In the genomic region with DNA sequence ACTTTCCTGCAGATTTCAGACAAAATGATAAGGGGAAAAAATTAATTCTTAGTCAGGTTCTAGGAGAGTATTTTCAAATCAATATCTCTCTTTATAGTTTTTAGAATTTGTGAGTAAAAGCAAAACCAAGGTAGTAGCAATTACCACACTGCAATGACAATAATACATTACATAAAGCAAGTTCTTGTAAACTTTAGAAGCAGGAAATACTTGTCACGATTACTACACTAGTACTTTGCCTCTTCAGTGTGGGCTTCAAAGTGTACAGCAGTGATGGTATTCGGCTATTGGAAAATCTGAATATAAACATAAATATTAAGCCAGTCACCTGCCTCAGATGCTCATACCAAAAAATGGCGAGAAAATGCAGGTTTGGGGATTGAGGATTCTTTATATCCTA, we compare ENCODE assay signal across 22 cellular contexts.
DNase-seq lines count a peak whose midpoint lies in the region; ATAC-seq and TF ChIP-seq lines count a peak whose summit lies in the region.
"Had no signal": no experiment of that assay in that cellular context is flagged by ENCODE, and none has a peak within 500 bp of the region (broad histone marks: within the 10 kb centered on the region; RNA-seq: fewer than 3 reads in every experiment).

No MANE protein-coding gene starts in this region.

- no peak overlapping the region for H3K27ac ChIP-seq in CD4-positive, alpha-beta memory T cell (ENCODE audit: low read depth, low read length)
- H3K27ac ChIP-seq in psoas muscle, result peak overlapping the region; percentile 83
- H3K27ac ChIP-seq in WERI-Rb-1, result no peak overlapping the region
- H3K27ac ChIP-seq: gastroesophageal sphincter, left lung, SK-N-MC, tibial nerve had no signal

- no peaks in the 10 kb centered on the region for H3K36me3 Mint-ChIP-seq in activated naive CD4-positive, alpha-beta T cell treated with anti-CD3 and anti-CD28 coated beads, Interleukin-2, amount 10 ng/mL, durations not matched to agents 7 days and 5 days
- H3K36me3 Mint-ChIP-seq in CD4-positive, alpha-beta memory T cell, result no peaks in the 10 kb centered on the region
- no peaks in the 10 kb centered on the region for H3K36me3 Mint-ChIP-seq in T-helper 2 cell treated with Interferon-gamma antibody and Interleukin-4, amounts not matched to agents 5 μg/mL and 100 μg/mL, for 36 hours (ENCODE audit: low read depth)
- H3K36me3 Mint-ChIP-seq: naive thymus-derived CD8-positive, alpha-beta T cell had no signal

- POLR2A ChIA-PET in CD4-positive, alpha-beta memory T cell (lab: Charles Lee; ENCODE audit: partially characterized antibody), result interaction anchor here (1.1 kb wide), 1 partner anchor 123 kb away, joined by 4 read pairs; a partner anchor contains a TSS

- TF ChIP-seq CTCF in psoas muscle (IDR thresholded peaks at IDR 0.05), result no peak
- no peak for TF ChIP-seq CTCF in WERI-Rb-1 (IDR thresholded peaks at IDR 0.05; ENCODE audit: low read depth, low read length)

- no peaks in the 10 kb centered on the region for H3K9me3 ChIP-seq in CD4-positive, alpha-beta memory T cell (ENCODE audit: control insufficient read depth in 1 of 2, low read length in 2 of 2)
- H3K9me3 ChIP-seq in psoas muscle (no peaks in the 10 kb centered on the region), WERI-Rb-1 (ENCODE audit: severe bottlenecking) (no peaks in the 10 kb centered on the region)
- H3K9me3 ChIP-seq: gastroesophageal sphincter, left lung, tibial nerve had no signal

- peak overlapping the region; percentile 67 for H3K27ac Mint-ChIP-seq in activated naive CD4-positive, alpha-beta T cell treated with anti-CD3 and anti-CD28 coated beads, Interleukin-2, amount 10 ng/mL, durations not matched to agents 7 days and 5 days
- H3K27ac Mint-ChIP-seq in CD4-positive, alpha-beta memory T cell, result peak overlapping the region in 5 of 7 donors; percentile 23 to 72 (median 59)
- no peak overlapping the region for H3K27ac Mint-ChIP-seq in T-helper 2 cell treated with Interferon-gamma antibody and Interleukin-4, amounts not matched to agents 5 μg/mL and 100 μg/mL, for 36 hours
- H3K27ac Mint-ChIP-seq: activated T-helper 2 cell treated with anti-CD3 and anti-CD28 coated beads, Interferon-gamma antibody, Interleukin-2, Interleukin-4, amounts not matched to agents 10 μg/mL and 5 μg/mL and 100 μg/mL, durations not matched to agents 14 hours and 24 hours and 36 hours; endodermal cell had no signal

- intact Hi-C loops in CD4-positive, alpha-beta memory T cell (cut with micrococcal nuclease), result no loop called here
- intact Hi-C loops in psoas muscle (cut with DNase I), result loop anchor here (5.0 kb wide), 2 partner anchors 34 to 79 kb away; a partner anchor contains a TSS

- H3K4me1 Mint-ChIP-seq in activated naive CD4-positive, alpha-beta T cell treated with anti-CD3 and anti-CD28 coated beads, Interleukin-2, amount 10 ng/mL, durations not matched to agents 7 days and 5 days, result peaks cover 46% of the 10 kb centered on the region
- H3K4me1 Mint-ChIP-seq in CD4-positive, alpha-beta memory T cell, result peaks cover 10 to 21% (median 14%) of the 10 kb centered on the region in 4 donors
- H3K4me1 Mint-ChIP-seq in T-helper 2 cell treated with Interferon-gamma antibody and Interleukin-4, amounts not matched to agents 5 μg/mL and 100 μg/mL, for 36 hours (ENCODE audit: low read depth), result peaks cover 24% of the 10 kb centered on the region

- 68 to 81% (median 73%) methylated on average over 3 of the region's 3 CpGs for WGBS in psoas muscle, 3 donors

- peaks cover 17% of the 10 kb centered on the region for H3K4me1 ChIP-seq in CD4-positive, alpha-beta memory T cell (ENCODE audit: insufficient read depth, low read length)
- peaks cover 40% of the 10 kb centered on the region for H3K4me1 ChIP-seq in psoas muscle
- H3K4me1 ChIP-seq: gastroesophageal sphincter, tibial nerve had no signal

- CTCF ChIA-PET in activated naive CD4-positive, alpha-beta T cell treated with anti-CD3 and anti-CD28 coated beads, Interleukin-2, amount 10 ng/mL, durations not matched to agents 7 days and 5 days (lab: Charles Lee), result no interaction called here
- CTCF ChIA-PET in CD4-positive, alpha-beta memory T cell (lab: Charles Lee; ENCODE audit: partially characterized antibody), result interaction anchor here (1.5 to 2.1 kb wide), 2 partner anchors 10 to 216 kb away, joined by 6 to 9 read pairs; no protein-coding TSS in a partner anchor

- no peaks in the 10 kb centered on the region for H3K27me3 Mint-ChIP-seq in activated naive CD4-positive, alpha-beta T cell treated with anti-CD3 and anti-CD28 coated beads, Interleukin-2, amount 10 ng/mL, durations not matched to agents 7 days and 5 days
- H3K27me3 Mint-ChIP-seq in CD4-positive, alpha-beta memory T cell, result no peaks in the 10 kb centered on the region
- H3K27me3 Mint-ChIP-seq in T-helper 2 cell treated with Interferon-gamma antibody and Interleukin-4, amounts not matched to agents 5 μg/mL and 100 μg/mL, for 36 hours (ENCODE audit: low read depth), result peaks cover 24% of the 10 kb centered on the region
- H3K27me3 Mint-ChIP-seq: naive thymus-derived CD8-positive, alpha-beta T cell had no signal

- H3K9me3 Mint-ChIP-seq in activated naive CD4-positive, alpha-beta T cell treated with anti-CD3 and anti-CD28 coated beads, Interleukin-2, amount 10 ng/mL, durations not matched to agents 7 days and 5 days, result no peaks in the 10 kb centered on the region
- peaks cover 0 to 3% (median 0%) of the 10 kb centered on the region in 8 donors for H3K9me3 Mint-ChIP-seq in CD4-positive, alpha-beta memory T cell
- no peaks in the 10 kb centered on the region for H3K9me3 Mint-ChIP-seq in T-helper 2 cell treated with Interferon-gamma antibody and Interleukin-4, amounts not matched to agents 5 μg/mL and 100 μg/mL, for 36 hours
- H3K9me3 Mint-ChIP-seq: activated T-helper 2 cell treated with anti-CD3 and anti-CD28 coated beads, Interferon-gamma antibody, Interleukin-2, Interleukin-4, amounts not matched to agents 10 μg/mL and 5 μg/mL and 100 μg/mL, durations not matched to agents 14 hours and 24 hours and 36 hours; endodermal cell; naive thymus-derived CD8-positive, alpha-beta T cell had no signal

- no peak for ATAC-seq in psoas muscle
- ATAC-seq: gastroesophageal sphincter; left lung; naive thymus-derived CD8-positive, alpha-beta T cell had no signal

- no peak overlapping the region for H3K4me3 Mint-ChIP-seq in activated naive CD4-positive, alpha-beta T cell treated with anti-CD3 and anti-CD28 coated beads, Interleukin-2, amount 10 ng/mL, durations not matched to agents 7 days and 5 days
- H3K4me3 Mint-ChIP-seq in CD4-positive, alpha-beta memory T cell, result peak overlapping the region in 7 of 8 donors; percentile 35 to 70 (median 53)
- H3K4me3 Mint-ChIP-seq in T-helper 2 cell treated with Interferon-gamma antibody and Interleukin-4, amounts not matched to agents 5 μg/mL and 100 μg/mL, for 36 hours, result peak overlapping the region; percentile 9
- H3K4me3 Mint-ChIP-seq: endodermal cell; naive thymus-derived CD8-positive, alpha-beta T cell had no signal

- no peak overlapping the region for H3K4me3 ChIP-seq in CD4-positive, alpha-beta memory T cell (ENCODE audit: low read length in 2 of 2)
- H3K4me3 ChIP-seq in psoas muscle (no peak overlapping the region), WERI-Rb-1 (ENCODE audit: low read depth, low read length) (no peak overlapping the region)
- H3K4me3 ChIP-seq: gastroesophageal sphincter, left lung, SK-N-MC, tibial nerve had no signal

- no peaks in the 10 kb centered on the region for H3K27me3 ChIP-seq in CD4-positive, alpha-beta memory T cell (ENCODE audit: insufficient read depth, low read length)
- H3K27me3 ChIP-seq in psoas muscle (ENCODE audit: insufficient read depth in 3 of 3, low read length in 2 of 3) (no peaks in the 10 kb centered on the region), WERI-Rb-1 (ENCODE audit: insufficient read depth, low read depth, severe bottlenecking) (no peaks in the 10 kb centered on the region)
- H3K27me3 ChIP-seq: gastroesophageal sphincter, left lung, tibial nerve had no signal

- no peak for DNase-seq in activated naive CD4-positive, alpha-beta T cell treated with anti-CD3 and anti-CD28 coated beads, Interleukin-2, amount 10 ng/mL, durations not matched to agents 7 days and 5 days
- DNase-seq in activated naive CD4-positive, alpha-beta T cell treated with Interleukin-2 at 50 U/mL for 16 hours, result no peak
- peak in 1 of 5 donors; percentile 20 for DNase-seq in CD4-positive, alpha-beta memory T cell
- DNase-seq in T-helper 2 cell treated with Interferon-gamma antibody and Interleukin-4, amounts not matched to agents 5 μg/mL and 100 μg/mL, for 36 hours (ENCODE audit: low spot score), result no peak
- DNase-seq in psoas muscle (no peak), WERI-Rb-1 (no peak), dedifferentiated amniotic fluid mesenchymal stem cell (ENCODE audit: extremely low spot score) (no peak), NCI-H1694 (lab: John Stamatoyannopoulos, UW) (no peak)
- DNase-seq: DMS79; endodermal cell; GF-D8; hypothalamus; left lung; naive thymus-derived CD8-positive, alpha-beta T cell; NCI-H1105 treated with DMSO at 0.1 percent for 48 hours; NCI-H2081 treated with DMSO at 0.1 percent for 48 hours; NCI-H345; NCI-H774 had no signal

- H3K36me3 ChIP-seq in CD4-positive, alpha-beta memory T cell (ENCODE audit: insufficient read depth, low read length), result no peaks in the 10 kb centered on the region
- H3K36me3 ChIP-seq in psoas muscle (ENCODE audit: insufficient read depth in 1 of 2, low read depth in 1 of 2), result no peaks in the 10 kb centered on the region
- no peaks in the 10 kb centered on the region for H3K36me3 ChIP-seq in WERI-Rb-1
- H3K36me3 ChIP-seq: gastroesophageal sphincter, left lung, tibial nerve had no signal
